ENCODE assay signal across 1 cellular context in the genomic region with DNA sequence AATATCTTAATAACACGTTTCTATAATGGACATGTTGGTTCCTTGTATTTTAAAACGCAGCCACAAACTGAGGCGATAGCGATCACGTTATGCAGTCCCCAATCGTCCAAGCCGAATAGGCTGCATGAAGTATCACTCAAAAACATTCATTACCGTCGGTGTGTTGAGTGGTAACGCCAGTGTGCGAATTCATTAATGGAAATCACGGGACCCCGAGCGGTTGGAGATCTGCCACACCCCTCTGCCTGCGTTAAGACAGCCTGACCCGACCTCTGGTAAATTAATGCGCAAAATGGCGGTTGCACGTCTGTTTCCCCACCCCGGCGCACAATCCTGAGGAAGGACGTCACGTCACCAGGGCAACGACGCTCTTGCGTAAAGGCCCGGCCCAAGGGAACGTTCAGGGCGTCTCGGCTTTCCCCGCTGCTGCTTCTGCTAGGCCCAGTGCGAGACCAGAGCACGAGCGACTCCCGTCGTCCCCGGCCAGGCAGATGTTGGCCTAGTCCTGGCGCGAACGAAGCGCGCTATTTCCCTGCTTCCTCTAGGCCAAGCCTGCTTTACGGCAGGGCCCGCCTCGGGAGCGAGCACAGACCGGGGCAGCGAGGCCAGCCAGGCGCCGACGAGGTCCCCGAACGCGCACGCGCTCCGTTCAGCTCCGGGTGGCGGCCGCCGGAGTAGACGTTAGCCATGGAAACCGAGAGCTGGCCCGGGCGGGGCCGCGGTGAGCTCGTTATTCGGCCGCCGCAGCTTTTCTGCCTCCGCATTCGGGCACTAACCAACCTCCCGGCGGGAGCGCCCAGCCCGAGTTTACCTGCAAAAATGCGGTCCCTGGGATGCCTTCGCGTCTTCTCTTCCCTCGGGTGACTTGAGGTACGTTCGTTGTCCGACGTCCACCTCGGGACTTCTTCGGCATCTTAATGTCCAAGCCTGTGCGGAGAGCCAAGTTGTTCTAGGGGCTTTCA.
TF ChIP-seq lines count a peak whose summit lies in the region.

A gene (plus strand): TSS at position 374 of the 962 bp plus-strand sequence. CDS start 15,716 bp downstream, outside the sequence.

TF ChIP-seq in GM23338, 12 proteins besides CTCF, POLR2A, EP300 and RAD21:
- TF ChIP-seq, protein P1, sequence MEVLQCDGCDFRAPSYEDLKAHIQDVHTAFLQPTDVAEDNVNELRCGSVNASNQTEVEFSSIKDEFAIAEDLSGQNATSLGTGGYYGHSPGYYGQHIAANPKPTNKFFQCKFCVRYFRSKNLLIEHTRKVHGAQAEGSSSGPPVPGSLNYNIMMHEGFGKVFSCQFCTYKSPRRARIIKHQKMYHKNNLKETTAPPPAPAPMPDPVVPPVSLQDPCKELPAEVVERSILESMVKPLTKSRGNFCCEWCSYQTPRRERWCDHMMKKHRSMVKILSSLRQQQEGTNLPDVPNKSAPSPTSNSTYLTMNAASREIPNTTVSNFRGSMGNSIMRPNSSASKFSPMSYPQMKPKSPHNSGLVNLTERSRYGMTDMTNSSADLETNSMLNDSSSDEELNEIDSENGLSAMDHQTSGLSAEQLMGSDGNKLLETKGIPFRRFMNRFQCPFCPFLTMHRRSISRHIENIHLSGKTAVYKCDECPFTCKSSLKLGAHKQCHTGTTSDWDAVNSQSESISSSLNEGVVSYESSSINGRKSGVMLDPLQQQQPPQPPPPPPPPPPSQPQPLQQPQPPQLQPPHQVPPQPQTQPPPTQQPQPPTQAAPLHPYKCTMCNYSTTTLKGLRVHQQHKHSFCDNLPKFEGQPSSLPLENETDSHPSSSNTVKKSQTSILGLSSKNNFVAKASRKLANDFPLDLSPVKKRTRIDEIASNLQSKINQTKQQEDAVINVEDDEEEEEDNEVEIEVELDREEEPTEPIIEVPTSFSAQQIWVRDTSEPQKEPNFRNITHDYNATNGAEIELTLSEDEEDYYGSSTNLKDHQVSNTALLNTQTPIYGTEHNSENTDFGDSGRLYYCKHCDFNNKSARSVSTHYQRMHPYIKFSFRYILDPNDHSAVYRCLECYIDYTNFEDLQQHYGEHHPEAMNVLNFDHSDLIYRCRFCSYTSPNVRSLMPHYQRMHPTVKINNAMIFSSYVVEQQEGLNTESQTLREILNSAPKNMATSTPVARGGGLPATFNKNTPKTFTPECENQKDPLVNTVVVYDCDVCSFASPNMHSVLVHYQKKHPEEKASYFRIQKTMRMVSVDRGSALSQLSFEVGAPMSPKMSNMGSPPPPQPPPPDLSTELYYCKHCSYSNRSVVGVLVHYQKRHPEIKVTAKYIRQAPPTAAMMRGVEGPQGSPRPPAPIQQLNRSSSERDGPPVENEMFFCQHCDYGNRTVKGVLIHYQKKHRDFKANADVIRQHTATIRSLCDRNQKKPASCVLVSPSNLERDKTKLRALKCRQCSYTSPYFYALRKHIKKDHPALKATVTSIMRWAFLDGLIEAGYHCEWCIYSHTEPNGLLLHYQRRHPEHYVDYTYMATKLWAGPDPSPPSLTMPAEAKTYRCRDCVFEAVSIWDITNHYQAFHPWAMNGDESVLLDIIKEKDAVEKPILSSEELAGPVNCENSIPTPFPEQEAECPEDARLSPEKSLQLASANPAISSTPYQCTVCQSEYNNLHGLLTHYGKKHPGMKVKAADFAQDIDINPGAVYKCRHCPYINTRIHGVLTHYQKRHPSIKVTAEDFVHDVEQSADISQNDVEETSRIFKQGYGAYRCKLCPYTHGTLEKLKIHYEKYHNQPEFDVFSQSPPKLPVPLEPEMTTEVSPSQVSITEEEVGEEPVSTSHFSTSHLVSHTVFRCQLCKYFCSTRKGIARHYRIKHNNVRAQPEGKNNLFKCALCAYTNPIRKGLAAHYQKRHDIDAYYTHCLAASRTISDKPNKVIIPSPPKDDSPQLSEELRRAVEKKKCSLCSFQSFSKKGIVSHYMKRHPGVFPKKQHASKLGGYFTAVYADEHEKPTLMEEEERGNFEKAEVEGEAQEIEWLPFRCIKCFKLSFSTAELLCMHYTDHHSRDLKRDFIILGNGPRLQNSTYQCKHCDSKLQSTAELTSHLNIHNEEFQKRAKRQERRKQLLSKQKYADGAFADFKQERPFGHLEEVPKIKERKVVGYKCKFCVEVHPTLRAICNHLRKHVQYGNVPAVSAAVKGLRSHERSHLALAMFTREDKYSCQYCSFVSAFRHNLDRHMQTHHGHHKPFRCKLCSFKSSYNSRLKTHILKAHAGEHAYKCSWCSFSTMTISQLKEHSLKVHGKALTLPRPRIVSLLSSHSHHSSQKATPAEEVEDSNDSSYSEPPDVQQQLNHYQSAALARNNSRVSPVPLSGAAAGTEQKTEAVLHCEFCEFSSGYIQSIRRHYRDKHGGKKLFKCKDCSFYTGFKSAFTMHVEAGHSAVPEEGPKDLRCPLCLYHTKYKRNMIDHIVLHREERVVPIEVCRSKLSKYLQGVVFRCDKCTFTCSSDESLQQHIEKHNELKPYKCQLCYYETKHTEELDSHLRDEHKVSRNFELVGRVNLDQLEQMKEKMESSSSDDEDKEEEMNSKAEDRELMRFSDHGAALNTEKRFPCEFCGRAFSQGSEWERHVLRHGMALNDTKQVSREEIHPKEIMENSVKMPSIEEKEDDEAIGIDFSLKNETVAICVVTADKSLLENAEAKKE (CRISPR knock-in tag; IDR thresholded peaks at IDR 0.05): no peak
- peak; percentile 90 for TF ChIP-seq CREB1 (CRISPR knock-in tag; IDR thresholded peaks at IDR 0.05; ENCODE audit: low read depth)
- TF ChIP-seq, protein P2, sequence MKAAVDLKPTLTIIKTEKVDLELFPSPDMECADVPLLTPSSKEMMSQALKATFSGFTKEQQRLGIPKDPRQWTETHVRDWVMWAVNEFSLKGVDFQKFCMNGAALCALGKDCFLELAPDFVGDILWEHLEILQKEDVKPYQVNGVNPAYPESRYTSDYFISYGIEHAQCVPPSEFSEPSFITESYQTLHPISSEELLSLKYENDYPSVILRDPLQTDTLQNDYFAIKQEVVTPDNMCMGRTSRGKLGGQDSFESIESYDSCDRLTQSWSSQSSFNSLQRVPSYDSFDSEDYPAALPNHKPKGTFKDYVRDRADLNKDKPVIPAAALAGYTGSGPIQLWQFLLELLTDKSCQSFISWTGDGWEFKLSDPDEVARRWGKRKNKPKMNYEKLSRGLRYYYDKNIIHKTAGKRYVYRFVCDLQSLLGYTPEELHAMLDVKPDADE (IDR thresholded peaks at IDR 0.05): 0 out of 2 replicates have a peak, but pooled peaks have one; percentile 38
- no peak for TF ChIP-seq ZNF331 (CRISPR knock-in tag; IDR thresholded peaks at IDR 0.05; ENCODE audit: low read depth)
- TF ChIP-seq ZNF114 (CRISPR knock-in tag; IDR thresholded peaks at IDR 0.05): no peak
- peak; percentile 91 for TF ChIP-seq POLR2AphosphoS5 (IDR thresholded peaks at IDR 0.05; ENCODE audit: low read depth)
- no peak for TF ChIP-seq JUNB (IDR thresholded peaks at IDR 0.05; ENCODE audit: unreplicated experiment)
- no peak for TF ChIP-seq EZH2 (IDR thresholded peaks at IDR 0.05; ENCODE audit: low read depth, unreplicated experiment)
